7 cellular contexts compared by ENCODE assay signal in genomic region chr4:83535520-83535944, GRCh38. TPM values are rescaled to one million over a fixed set of nuclear protein-coding genes. Genes with fewer than 3 reads are reported as not detected.
DNase-seq lines count a peak whose midpoint lies in the region; ATAC-seq, FAIRE-seq and TF ChIP-seq lines count a peak whose summit lies in the region.

No MANE protein-coding gene starts in this region.

- peaks cover 73% of the 10 kb centered on the region for H3K27me3 Mint-ChIP-seq in mesothelial cell of epicardium (ENCODE audit: low read depth)

- H3K27ac ChIP-seq in effector memory CD4-positive, alpha-beta T cell (ENCODE audit: insufficient read depth, low read length, poor library complexity, severe bottlenecking): peak overlapping the region; percentile 52

- no peaks in the 10 kb centered on the region for H3K36me3 Mint-ChIP-seq in mesothelial cell of epicardium

- no peaks in the 10 kb centered on the region for H3K27me3 ChIP-seq in effector memory CD4-positive, alpha-beta T cell (replicated peaks; ENCODE audit: control insufficient read depth, insufficient read depth, low read length, poor library complexity, severe bottlenecking)

- no peaks in the 10 kb centered on the region for H3K9me3 Mint-ChIP-seq in mesothelial cell of epicardium

- peaks cover 18% of the 10 kb centered on the region for H3K4me1 Mint-ChIP-seq in mesothelial cell of epicardium

- no peaks in the 10 kb centered on the region for H3K9me3 ChIP-seq in effector memory CD4-positive, alpha-beta T cell (ENCODE audit: control insufficient read depth, low read length)

- peak; percentile 79 for FAIRE-seq in GM12891 (lab: Jason Lieb, UNC)

- H3K36me3 ChIP-seq in effector memory CD4-positive, alpha-beta T cell (ENCODE audit: control insufficient read depth, insufficient read depth, low read length): no peaks in the 10 kb centered on the region

- TF ChIP-seq CTCF in mesothelial cell of epicardium (IDR thresholded peaks at IDR 0.05; ENCODE audit: unreplicated experiment): no peak

- peak; percentile 26 for ATAC-seq in HG02588 (IDR thresholded peaks at IDR 0.05; ENCODE audit: unreplicated experiment)

- no peak for TF ChIP-seq POLR2A in GM12891 (IDR thresholded peaks at IDR 0.05; ENCODE audit: low read depth, low read length)

- peak overlapping the region; percentile 85 for H3K4me3 ChIP-seq in effector memory CD4-positive, alpha-beta T cell (ENCODE audit: insufficient read depth, low read depth, low read length, poor library complexity, severe bottlenecking)

- peaks cover 8% of the 10 kb centered on the region for H3K4me1 ChIP-seq in effector memory CD4-positive, alpha-beta T cell (ENCODE audit: control insufficient read depth, insufficient read depth, low read length, poor library complexity, severe bottlenecking)

- peak overlapping the region; percentile 71 for H3K4me3 Mint-ChIP-seq in mesothelial cell of epicardium

- DNase-seq in GM12891 (ENCODE audit: insufficient read length, low spot score) (no peak), NCI-H187 (lab: John Stamatoyannopoulos, UW) (peak; percentile 21 to 31), mesothelial cell of epicardium (ENCODE audit: low spot score in 2 of 2, unreplicated experiment in 2 of 2) (peak in 1 of 2 experiments; percentile 49)
- DNase-seq in activated CD4-positive, alpha-beta T cell treated with anti-CD3 and anti-CD28 coated beads, Interleukin-2, amount 50 U/mL, for 1 hour: peak; percentile 35
- peak in 2 of 3 donors; percentile 7 to 15 for DNase-seq in effector memory CD4-positive, alpha-beta T cell
- DNase-seq in stimulated activated naive CD4-positive, alpha-beta T cell treated with Interleukin-2 at 50 U/mL for 16 hours (lab: John Stamatoyannopoulos, UW): peak; percentile 24

- H3K27ac Mint-ChIP-seq in mesothelial cell of epicardium: no peak overlapping the region

TF ChIP-seq in GM12891, 5 proteins besides CTCF, POLR2A, EP300 and RAD21:
- TF ChIP-seq PAX5 (IDR thresholded peaks at IDR 0.05; ENCODE audit: insufficient read depth, low read length, severe bottlenecking): no peak
- no peak for TF ChIP-seq TAF1 (IDR thresholded peaks at IDR 0.05; ENCODE audit: low read depth, low read length)
- no peak for TF ChIP-seq POU2F2 (IDR thresholded peaks at IDR 0.05; ENCODE audit: low read depth, low read length)
- no peak for TF ChIP-seq SPI1 (IDR thresholded peaks at IDR 0.05; ENCODE audit: low read depth, low read length)
- no peak for TF ChIP-seq POLR2AphosphoS5 (IDR thresholded peaks at IDR 0.05; ENCODE audit: low read depth, low read length)

RNA-seq across cellular contexts. Expression of gene GPAT3, which starts 0.4 kb away (rescaled TPM):
- polyA plus RNA-seq in GM12891 (2012; ENCODE audit: low read depth, missing spikeins): 0.17 TPM
- total RNA-seq in mesothelial cell of epicardium: 0.18 to 0.35 TPM in 2 of 3 replicates, not detected in the other

RNA-seq across cellular contexts. Expression of gene ABRAXAS1, which starts 50.6 kb away (rescaled TPM):
- polyA plus RNA-seq in GM12891 (2012; ENCODE audit: low read depth, missing spikeins): 3.6 TPM
- total RNA-seq in mesothelial cell of epicardium: 21.4 to 23.2 TPM (median 22.7 TPM) in 3 replicates
